ENCODE assay signal across 12 cellular contexts in the genomic region with DNA sequence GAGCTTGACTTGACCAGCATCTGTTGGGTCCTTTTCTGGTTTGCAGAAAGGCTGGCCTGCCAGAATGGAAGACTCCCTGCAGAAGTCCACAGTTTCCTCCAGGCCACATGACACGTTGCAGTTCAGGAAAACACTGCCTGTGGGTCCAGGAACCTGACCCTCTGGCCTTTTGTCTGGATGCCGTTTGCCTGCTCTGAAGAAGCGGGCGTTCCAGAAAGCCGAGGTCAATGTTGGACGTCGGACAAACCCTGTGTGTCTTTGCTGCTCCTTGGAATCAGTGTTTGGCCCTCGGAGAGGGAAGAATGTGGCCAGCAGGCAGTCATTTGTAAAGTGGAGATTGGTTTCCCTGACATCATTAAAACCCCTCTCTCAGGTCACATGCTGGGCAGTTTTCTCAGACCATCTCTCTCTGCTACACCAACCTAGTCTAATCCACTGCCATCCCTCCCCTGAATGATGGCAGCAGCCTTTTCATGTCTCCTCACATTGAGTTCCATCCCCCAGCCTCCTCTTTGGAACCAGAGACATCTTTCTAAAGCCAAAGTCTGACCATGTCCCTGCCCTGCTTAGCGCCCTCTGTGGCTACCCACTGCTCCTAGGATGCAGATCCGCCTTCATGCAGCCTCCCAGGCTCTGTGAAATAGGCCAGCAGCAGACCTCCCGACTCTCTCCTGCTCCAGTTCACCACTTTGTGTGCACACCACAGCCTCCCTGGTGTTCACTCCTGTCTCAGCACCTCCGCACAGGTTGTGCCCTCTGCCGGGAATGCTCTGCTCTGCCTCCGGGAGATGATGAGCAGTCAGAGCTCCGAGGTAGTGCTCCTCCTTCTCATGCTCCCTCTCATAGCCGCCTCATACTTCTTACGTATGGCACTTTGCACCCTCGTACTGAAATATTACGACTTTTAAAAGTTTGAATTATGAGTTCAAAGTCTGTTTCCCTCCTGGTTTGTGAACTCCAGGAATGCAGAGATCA.
DNase-seq lines count a peak whose midpoint lies in the region; ATAC-seq and TF ChIP-seq lines count a peak whose summit lies in the region.
"Had no signal": no experiment of that assay in that cellular context is flagged by ENCODE, and none has a peak within 500 bp of the region (broad histone marks: within the 10 kb centered on the region; RNA-seq: fewer than 3 reads in every experiment).

No MANE protein-coding gene starts in this region.

- H3K36me3 ChIP-seq in uterus = no peaks in the 10 kb centered on the region

- H3K36me3 Mint-ChIP-seq in central memory CD8-positive, alpha-beta T cell (ENCODE audit: insufficient read depth) = peaks cover 11% of the 10 kb centered on the region
- peaks cover 11% of the 10 kb centered on the region for H3K36me3 Mint-ChIP-seq in activated T-cell treated with anti-CD3 and anti-CD28 coated beads, Interleukin-2, amount 50 U/mL, for 4 hours (ENCODE audit: insufficient read depth)

- intact Hi-C loops in Right ventricle myocardium inferior (cut with DNase I) = loop anchor here (5.0 kb wide), 2 partner anchors 32 to 127 kb away; no protein-coding TSS in a partner anchor
- intact Hi-C loops in uterus (cut with DNase I; ENCODE audit: low total_unique reads) = no loop called here

- TF ChIP-seq POLR2A in uterus (IDR thresholded peaks at IDR 0.05) = no peak

- H3K9me3 ChIP-seq in uterus = no peaks in the 10 kb centered on the region

- peak overlapping the region; percentile 66 for H3K27ac Mint-ChIP-seq in central memory CD8-positive, alpha-beta T cell (ENCODE audit: low read depth)
- H3K27ac Mint-ChIP-seq: activated naive CD4-positive, alpha-beta T cell treated with anti-CD3 and anti-CD28 coated beads, Interleukin-2, amount 50 U/mL, for 72 hours; mesothelial cell of epicardium had no signal

- H3K9me3 Mint-ChIP-seq in central memory CD8-positive, alpha-beta T cell = peaks cover 6% of the 10 kb centered on the region
- H3K9me3 Mint-ChIP-seq in activated T-cell treated with anti-CD3 and anti-CD28 coated beads, Interleukin-2, amount 50 U/mL, for 4 hours = peaks cover 8% of the 10 kb centered on the region

- peak overlapping the region; percentile 76 to 81 for H3K27ac ChIP-seq in uterus

- H3K4me3 Mint-ChIP-seq in central memory CD8-positive, alpha-beta T cell = no peak overlapping the region
- H3K4me3 Mint-ChIP-seq in activated T-cell treated with anti-CD3 and anti-CD28 coated beads, Interleukin-2, amount 50 U/mL, for 4 hours = no peak overlapping the region
- H3K4me3 Mint-ChIP-seq: mesothelial cell of epicardium had no signal

- ATAC-seq in central memory CD8-positive, alpha-beta T cell (replicated peaks; ENCODE audit: extremely low read depth, poor library complexity, severe bottlenecking) = no peak
- ATAC-seq in Right ventricle myocardium inferior = peak; percentile 70
- ATAC-seq in HG02981 (IDR thresholded peaks at IDR 0.05; ENCODE audit: unreplicated experiment) = no peak
- ATAC-seq in activated T-cell treated with anti-CD3 and anti-CD28 coated beads, Interleukin-2, amount 50 U/mL, for 4 hours = no peak
- ATAC-seq in HG03432 (IDR thresholded peaks at IDR 0.05; ENCODE audit: unreplicated experiment) = no peak
- ATAC-seq: activated naive CD4-positive, alpha-beta T cell treated with anti-CD3 and anti-CD28 coated beads, Interleukin-2, amount 50 U/mL, for 72 hours had no signal

- DNase-seq in central memory CD8-positive, alpha-beta T cell (ENCODE audit: low spot score in 2 of 2) = no peak
- DNase-seq in Right ventricle myocardium inferior (ENCODE audit: missing footprints) (peak; percentile 84), mucosa of gallbladder (ENCODE audit: low spot score) (peak; percentile 83), uterus (peak; percentile 88)
- no peak for DNase-seq in activated T-cell treated with anti-CD3 and anti-CD28 coated beads, Interleukin-2, amount 50 U/mL, for 4 hours
- DNase-seq: activated CD8-positive, alpha-beta memory T cell treated with anti-CD3 and anti-CD28 coated beads for 24 hours; MV-4-11; NCI-H446 had no signal

- peaks cover 49% of the 10 kb centered on the region for H3K4me1 Mint-ChIP-seq in central memory CD8-positive, alpha-beta T cell
- peaks cover 43% of the 10 kb centered on the region for H3K4me1 Mint-ChIP-seq in activated T-cell treated with anti-CD3 and anti-CD28 coated beads, Interleukin-2, amount 50 U/mL, for 4 hours (ENCODE audit: low read depth)
- H3K4me1 Mint-ChIP-seq: mesothelial cell of epicardium had no signal

- H3K27me3 ChIP-seq in uterus = no peaks in the 10 kb centered on the region

- peak in 1 of 4 experiments; percentile 11 for TF ChIP-seq CTCF in uterus (IDR thresholded peaks at IDR 0.05)

- H3K27me3 Mint-ChIP-seq in central memory CD8-positive, alpha-beta T cell = peaks cover 18% of the 10 kb centered on the region
- H3K27me3 Mint-ChIP-seq in activated T-cell treated with anti-CD3 and anti-CD28 coated beads, Interleukin-2, amount 50 U/mL, for 4 hours (ENCODE audit: low read depth) = peaks cover 61% of the 10 kb centered on the region

- H3K4me3 ChIP-seq in uterus = no peak overlapping the region

- H3K4me1 ChIP-seq in uterus = no peaks in the 10 kb centered on the region

Comparison
In these comparisons a context has a peak if more than half of its experiments do, and no peak if none do; other contexts are left out.
1. DNase-seq: peak in Right ventricle myocardium inferior (single experiment), mucosa of gallbladder (single experiment) and uterus (2 of 2); none in central memory CD8-positive, alpha-beta T cell (0 of 2) and activated T-cell treated with anti-CD3 and anti-CD28 coated beads, Interleukin-2, amount 50 U/mL, for 4 hours (single experiment).